ENCODE assay signal across 21 cellular contexts in genomic region chr10:122159159-122159970, GRCh38.
DNase-seq lines count a peak whose midpoint lies in the region; ATAC-seq, FAIRE-seq and TF ChIP-seq lines count a peak whose summit lies in the region.
"Had no signal": no experiment of that assay in that cellular context is flagged by ENCODE, and none has a peak within 500 bp of the region (broad histone marks: within the 10 kb centered on the region; RNA-seq: fewer than 3 reads in every experiment).

No MANE protein-coding gene starts in this region.

- peak; percentile 4 for ATAC-seq in upper lobe of right lung
- ATAC-seq in GM18873 (IDR thresholded peaks at IDR 0.05; ENCODE audit: low FRiP score, unreplicated experiment), result no peak
- ATAC-seq: lower lobe of right lung; naive thymus-derived CD8-positive, alpha-beta T cell had no signal

- no peak overlapping the region for H2AFZ ChIP-seq in mammary epithelial cell (ENCODE audit: low read depth, low read length)

- no peaks in the 10 kb centered on the region for H3K27me3 Mint-ChIP-seq in MCF 10A (ENCODE audit: insufficient read depth, unreplicated experiment)

- 77% methylated on average over 13 of the region's 17 CpGs for WGBS in mammary epithelial cell (ENCODE audit: low coverage, missing lambda C conversion rate)

- H3K4me3 ChIP-seq in mammary epithelial cell (replicated peaks in 1 of 3; ENCODE audit: insufficient read depth in 1 of 3, low read depth in 2 of 3, low read length in 3 of 3) (no peak overlapping the region), upper lobe of right lung (no peak overlapping the region)
- H3K4me3 ChIP-seq: ascending aorta, lower lobe of right lung, MG63 had no signal

- H3K27ac ChIP-seq in mammary epithelial cell (ENCODE audit: insufficient read depth, low read depth, low read length) (no peak overlapping the region), upper lobe of right lung (no peak overlapping the region)
- H3K27ac ChIP-seq: ascending aorta, epithelial cell of prostate, lower lobe of right lung had no signal

- H3K4me2 ChIP-seq in mammary epithelial cell (ENCODE audit: insufficient read depth, low read depth, low read length), result no peak overlapping the region

- H4K20me1 ChIP-seq in mammary epithelial cell (ENCODE audit: insufficient read depth, low read length), result peaks cover 2% of the 10 kb centered on the region

- dilution Hi-C loops in mammary epithelial cell (cut with HindIII; ENCODE audit: low sequenced_read_pairs), result no loop called here

- DNase-seq in MCF 10A (ENCODE audit: unreplicated experiment) (no peak), mammary epithelial cell (no peak), NCI-H748 treated with DMSO at 0.1 percent for 48 hours (lab: John Stamatoyannopoulos, UW) (peak; percentile 2), upper lobe of right lung (peak; percentile 64), NCI-H1048 (lab: John Stamatoyannopoulos, UW) (no peak), occipital lobe (lab: John Stamatoyannopoulos, UW) (no peak)
- DNase-seq: activated CD4-positive, alpha-beta T cell treated with anti-CD3 and anti-CD28 coated beads for 4 hours; activated CD8-positive, alpha-beta memory T cell treated with anti-CD3 and anti-CD28 coated beads, Interleukin-2, amount 50 U/mL, for 48 hours; activated naive CD4-positive, alpha-beta T cell; H7; lower lobe of right lung; MG63; naive thymus-derived CD8-positive, alpha-beta T cell; NCI-H345; T1000 had no signal

- peak overlapping the region; percentile 46 for H3K27ac Mint-ChIP-seq in MCF 10A (ENCODE audit: low read depth, unreplicated experiment)
- H3K27ac Mint-ChIP-seq: naive thymus-derived CD8-positive, alpha-beta T cell had no signal

- H3K27me3 ChIP-seq in mammary epithelial cell (ENCODE audit: insufficient read depth, low read length) (no peaks in the 10 kb centered on the region), upper lobe of right lung (no peaks in the 10 kb centered on the region)
- H3K27me3 ChIP-seq: ascending aorta, MG63 had no signal

- no peak overlapping the region for H3K9ac ChIP-seq in mammary epithelial cell (ENCODE audit: insufficient read depth, low read length)

- H3K36me3 ChIP-seq in mammary epithelial cell (ENCODE audit: insufficient read depth, low read length) (peaks cover 2% of the 10 kb centered on the region), upper lobe of right lung (no peaks in the 10 kb centered on the region)
- H3K36me3 ChIP-seq: MG63 had no signal

- H3K4me3 Mint-ChIP-seq in MCF 10A (ENCODE audit: unreplicated experiment), result no peak overlapping the region
- H3K4me3 Mint-ChIP-seq: naive thymus-derived CD8-positive, alpha-beta T cell had no signal

- H3K9me3 ChIP-seq in mammary epithelial cell (replicated peaks; ENCODE audit: insufficient read depth, low read length) (no peaks in the 10 kb centered on the region), upper lobe of right lung (no peaks in the 10 kb centered on the region)
- H3K9me3 ChIP-seq: ascending aorta, lower lobe of right lung, MG63 had no signal

- peaks cover 8% of the 10 kb centered on the region for H3K79me2 ChIP-seq in mammary epithelial cell (ENCODE audit: insufficient read depth, low read length)

- peak; percentile 9 for FAIRE-seq in islet of Langerhans (lab: Jason Lieb, UNC)
- FAIRE-seq: G401.6, GM12891 had no signal

- CTCF ChIA-PET in MCF 10A (lab: Yijun Ruan, JAX), result no interaction called here
- CTCF ChIA-PET in mammary epithelial cell (lab: Charles Lee; ENCODE audit: low non-redundant PET), result no interaction called here

- intact Hi-C loops in MCF 10A (cut with micrococcal nuclease) (no loop called here), mammary epithelial cell (cut with micrococcal nuclease) (no loop called here), upper lobe of right lung (cut with DNase I) (no loop called here)

- POLR2A ChIA-PET in MCF 10A (lab: Yijun Ruan, JAX), result interaction anchor here (0.7 kb wide), 2 partner anchors 11 to 60 kb away, joined by 3 read pairs; no protein-coding TSS in a partner anchor

- H3K9me3 Mint-ChIP-seq in MCF 10A (ENCODE audit: unreplicated experiment), result no peaks in the 10 kb centered on the region
- H3K9me3 Mint-ChIP-seq: naive thymus-derived CD8-positive, alpha-beta T cell had no signal

- peaks cover 11% of the 10 kb centered on the region for H3K4me1 ChIP-seq in mammary epithelial cell (ENCODE audit: insufficient read depth, low read length)
- peaks cover 13% of the 10 kb centered on the region for H3K4me1 ChIP-seq in upper lobe of right lung

- H3K4me1 Mint-ChIP-seq in MCF 10A (ENCODE audit: insufficient read depth, unreplicated experiment), result peaks cover 17% of the 10 kb centered on the region

- TF ChIP-seq CTCF in MCF 10A (IDR thresholded peaks at IDR 0.05; ENCODE audit: unreplicated experiment) (no peak), mammary epithelial cell (conservative IDR thresholded peaks at IDR 0.05 in 1 of 2, IDR thresholded peaks at IDR 0.05 in 1 of 2; ENCODE audit: extremely low read depth in 1 of 2, insufficient read depth in 1 of 2, low read depth in 1 of 2, low read length in 2 of 2) (no peak), upper lobe of right lung (IDR thresholded peaks at IDR 0.05) (no peak)

- no TSS peak for BruUV-seq in MCF 10A (replicated peaks; lab: Mats Ljungman, UMichigan)
- BruUV-seq in mammary epithelial cell (replicated peaks; lab: Mats Ljungman, UMichigan), result no TSS peak

- in situ Hi-C loops in mammary epithelial cell (cut with MboI; ENCODE audit: low sequenced_read_pairs in 2 of 2), result no loop called here

- peaks cover 92% of the 10 kb centered on the region for H3K36me3 Mint-ChIP-seq in MCF 10A (ENCODE audit: insufficient read depth, unreplicated experiment)
- H3K36me3 Mint-ChIP-seq: naive thymus-derived CD8-positive, alpha-beta T cell had no signal

Comparison
In these comparisons a context has a peak if more than half of its experiments do, and no peak if none do; other contexts are left out.
1. DNase-seq: peak in NCI-H748 treated with DMSO at 0.1 percent for 48 hours (single experiment) and upper lobe of right lung (single experiment); none in MCF 10A (single experiment), mammary epithelial cell (single experiment), NCI-H1048 (single experiment) and occipital lobe (single experiment).